ENCODE assay signal across 1 cellular context in the genomic region with DNA sequence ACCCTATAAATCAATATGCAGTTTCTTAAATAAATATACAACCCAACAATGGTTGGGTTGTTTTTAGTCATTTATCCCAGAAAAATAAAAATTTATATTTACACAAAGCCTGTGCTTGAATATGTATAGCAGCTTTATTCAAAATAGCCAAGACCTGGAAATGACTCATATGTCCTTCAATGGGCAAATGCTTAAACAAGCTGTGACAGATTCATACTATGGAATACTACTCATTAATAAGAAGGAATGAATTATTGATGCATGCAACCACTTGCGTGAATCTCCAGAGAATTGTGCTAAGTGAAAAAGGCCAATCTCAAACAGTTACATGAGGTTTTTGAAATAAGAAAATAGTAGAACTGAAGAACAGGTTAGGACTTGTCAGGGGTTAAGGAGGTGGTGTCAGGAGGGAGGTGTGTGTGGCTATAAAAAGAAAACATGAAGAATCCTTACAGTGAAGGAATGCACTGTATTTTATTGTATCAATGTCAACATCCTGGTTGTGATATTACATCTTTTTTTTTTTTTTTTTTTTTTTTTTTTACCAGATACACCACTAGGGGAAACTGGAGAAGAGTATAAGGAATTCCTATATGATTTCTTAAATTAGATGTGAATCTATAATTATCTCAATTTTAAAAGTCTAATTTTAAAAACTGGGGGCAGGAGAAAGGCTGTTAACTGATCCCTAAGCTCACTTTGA.
TF ChIP-seq lines count a peak whose summit lies in the region.

No MANE protein-coding gene starts in this region.

TF ChIP-seq in GM12878, 131 proteins besides CTCF, POLR2A, EP300 and RAD21:
- TF ChIP-seq HDAC2 (IDR thresholded peaks at IDR 0.05), result no peak
- TF ChIP-seq ESRRA (IDR thresholded peaks at IDR 0.05; ENCODE audit: low read length), result no peak
- no peak for TF ChIP-seq IRF4 (IDR thresholded peaks at IDR 0.05; ENCODE audit: low read depth, low read length)
- TF ChIP-seq FOXM1 (IDR thresholded peaks at IDR 0.05; ENCODE audit: low read depth, low read length), result no peak
- TF ChIP-seq RUNX3 (IDR thresholded peaks at IDR 0.05; ENCODE audit: low read length), result peak; percentile 6; the same call in 1 of the 2 replicates
- TF ChIP-seq TAF1 (IDR thresholded peaks at IDR 0.05; ENCODE audit: borderline replicate concordance, low read depth, low read length), result no peak
- TF ChIP-seq, protein P1, sequence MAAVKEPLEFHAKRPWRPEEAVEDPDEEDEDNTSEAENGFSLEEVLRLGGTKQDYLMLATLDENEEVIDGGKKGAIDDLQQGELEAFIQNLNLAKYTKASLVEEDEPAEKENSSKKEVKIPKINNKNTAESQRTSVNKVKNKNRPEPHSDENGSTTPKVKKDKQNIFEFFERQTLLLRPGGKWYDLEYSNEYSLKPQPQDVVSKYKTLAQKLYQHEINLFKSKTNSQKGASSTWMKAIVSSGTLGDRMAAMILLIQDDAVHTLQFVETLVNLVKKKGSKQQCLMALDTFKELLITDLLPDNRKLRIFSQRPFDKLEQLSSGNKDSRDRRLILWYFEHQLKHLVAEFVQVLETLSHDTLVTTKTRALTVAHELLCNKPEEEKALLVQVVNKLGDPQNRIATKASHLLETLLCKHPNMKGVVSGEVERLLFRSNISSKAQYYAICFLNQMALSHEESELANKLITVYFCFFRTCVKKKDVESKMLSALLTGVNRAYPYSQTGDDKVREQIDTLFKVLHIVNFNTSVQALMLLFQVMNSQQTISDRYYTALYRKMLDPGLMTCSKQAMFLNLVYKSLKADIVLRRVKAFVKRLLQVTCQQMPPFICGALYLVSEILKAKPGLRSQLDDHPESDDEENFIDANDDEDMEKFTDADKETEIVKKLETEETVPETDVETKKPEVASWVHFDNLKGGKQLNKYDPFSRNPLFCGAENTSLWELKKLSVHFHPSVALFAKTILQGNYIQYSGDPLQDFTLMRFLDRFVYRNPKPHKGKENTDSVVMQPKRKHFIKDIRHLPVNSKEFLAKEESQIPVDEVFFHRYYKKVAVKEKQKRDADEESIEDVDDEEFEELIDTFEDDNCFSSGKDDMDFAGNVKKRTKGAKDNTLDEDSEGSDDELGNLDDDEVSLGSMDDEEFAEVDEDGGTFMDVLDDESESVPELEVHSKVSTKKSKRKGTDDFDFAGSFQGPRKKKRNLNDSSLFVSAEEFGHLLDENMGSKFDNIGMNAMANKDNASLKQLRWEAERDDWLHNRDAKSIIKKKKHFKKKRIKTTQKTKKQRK (IDR thresholded peaks at IDR 0.05; ENCODE audit: low read depth, low read length), result no peak
- TF ChIP-seq CEBPB (IDR thresholded peaks at IDR 0.05; ENCODE audit: borderline replicate concordance in 1 of 2, low read depth in 2 of 2, low read length in 2 of 2), result no peak
- TF ChIP-seq CHD4 (IDR thresholded peaks at IDR 0.05), result no peak
